In the genomic region with DNA sequence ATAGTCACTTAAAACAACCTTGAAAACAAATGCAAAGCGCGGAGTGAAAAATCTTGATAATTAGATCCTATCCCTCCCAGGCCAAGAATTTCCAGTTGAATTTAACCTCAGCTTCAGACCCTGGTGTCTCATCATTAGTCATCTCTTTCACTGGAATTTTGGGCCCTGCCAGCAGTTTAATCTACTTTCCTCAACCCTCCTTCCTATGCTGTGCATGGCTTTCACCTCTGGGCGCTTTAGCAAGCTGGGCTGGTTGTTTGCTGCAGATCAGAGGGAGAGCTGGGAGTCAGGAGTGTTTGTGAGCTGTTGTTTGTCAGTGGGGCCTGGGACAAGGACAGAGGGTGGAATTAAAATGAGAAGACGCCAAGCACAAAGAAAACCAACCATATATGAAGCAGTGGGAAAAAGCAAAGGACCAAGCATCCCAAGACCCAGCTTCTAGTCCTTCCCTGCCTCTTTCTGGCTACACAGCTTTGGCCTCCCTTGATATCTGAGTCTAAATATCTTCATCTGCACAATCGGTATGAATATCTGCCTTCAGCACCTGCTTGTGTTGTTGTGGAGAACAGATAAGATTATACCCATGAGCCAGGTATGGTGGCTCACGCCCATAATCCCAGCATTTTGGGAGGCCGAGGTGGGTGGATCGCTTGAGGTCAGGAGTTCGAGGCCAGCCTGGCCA, we compare ENCODE assay signal across 11 cellular contexts. TPM values are rescaled to one million over a fixed set of nuclear protein-coding genes. Genes with fewer than 3 reads are reported as not detected.
A peak's percentile ranks its signal among the peaks of the same experiment; 100 is the strongest.
DNase-seq lines count a peak whose midpoint lies in the region; ATAC-seq and TF ChIP-seq lines count a peak whose summit lies in the region.
"Had no signal": no experiment of that assay in that cellular context is flagged by ENCODE, and none has a peak within 500 bp of the region (broad histone marks: within the 10 kb centered on the region; RNA-seq: fewer than 3 reads in every experiment).

No MANE protein-coding gene starts in this region.

- no peaks in the 10 kb centered on the region for H3K36me3 ChIP-seq in right atrium auricular region
- peaks cover 29% of the 10 kb centered on the region for H3K36me3 ChIP-seq in brain microvascular endothelial cell (replicated peaks)
- no peaks in the 10 kb centered on the region for H3K36me3 ChIP-seq in uterus

- H3K27ac ChIP-seq in right atrium auricular region = peak overlapping the region; percentile 44 to 72
- peak overlapping the region; percentile 92 for H3K27ac ChIP-seq in brain microvascular endothelial cell
- peak overlapping the region; percentile 88 to 89 for H3K27ac ChIP-seq in uterus

- peaks cover 0 to 53% of the 10 kb centered on the region in 2 donors for H3K4me1 ChIP-seq in right atrium auricular region
- peaks cover 11 to 14% of the 10 kb centered on the region in 2 donors for H3K4me1 ChIP-seq in uterus

- intact Hi-C loops in Right ventricle myocardium superior (cut with DNase I) = no loop called here
- intact Hi-C loops in uterus (cut with DNase I; ENCODE audit: low total_unique reads) = no loop called here

- no peak overlapping the region for H3K4me3 ChIP-seq in right atrium auricular region
- no peak overlapping the region for H3K4me3 ChIP-seq in brain microvascular endothelial cell (ENCODE audit: low read depth, low read length)
- H3K4me3 ChIP-seq in uterus = no peak overlapping the region

- in situ Hi-C loops in brain microvascular endothelial cell (cut with HindIII; ENCODE audit: low pct_ligation_motif_present, low sequenced_read_pairs) = no loop called here

- H3K9me3 ChIP-seq in right atrium auricular region (no peaks in the 10 kb centered on the region), uterus (no peaks in the 10 kb centered on the region)

- TF ChIP-seq CTCF in right atrium auricular region (IDR thresholded peaks at IDR 0.05) = no peak
- peak; percentile 33 for TF ChIP-seq CTCF in brain microvascular endothelial cell (IDR thresholded peaks at IDR 0.05; ENCODE audit: low read depth, low read length, missing control alignments)
- no peak for TF ChIP-seq CTCF in uterus (IDR thresholded peaks at IDR 0.05)

- H3K27me3 ChIP-seq in right atrium auricular region (no peaks in the 10 kb centered on the region), brain microvascular endothelial cell (replicated peaks) (no peaks in the 10 kb centered on the region), uterus (no peaks in the 10 kb centered on the region)

- no peak for DNase-seq in right atrium auricular region (ENCODE audit: low spot score)
- no peak for DNase-seq in Right ventricle myocardium superior
- DNase-seq in brain microvascular endothelial cell = peak; percentile 90
- peak; percentile 83 to 87 for DNase-seq in lung microvascular endothelial cell (ENCODE audit: low read depth in 2 of 2)
- DNase-seq in uterus = peak; percentile 50 to 74
- no peak for DNase-seq in NCI-H748 treated with DMSO at 0.1 percent for 48 hours (lab: John Stamatoyannopoulos, UW)
- DNase-seq in effector CD8-positive, alpha-beta T cell (lab: John Stamatoyannopoulos, UW) = no peak
- DNase-seq: activated CD4-positive, alpha-beta T cell treated with anti-CD3 and anti-CD28 coated beads, Interleukin-2, amount 50 U/mL, for 1 hour; CD8-positive, alpha-beta memory T cell; NCI-H1417 treated with DMSO at 0.1 percent for 48 hours had no signal

- no peak for TF ChIP-seq POLR2A in uterus (IDR thresholded peaks at IDR 0.05)

- ATAC-seq in Right ventricle myocardium superior (ENCODE audit: poor library complexity) (no peak), GM21576 (IDR thresholded peaks at IDR 0.05; ENCODE audit: unreplicated experiment) (no peak)

RNA-seq across cellular contexts. Expression of a gene that starts 13.5 kb away (rescaled TPM):
- total RNA-seq in right atrium auricular region = 10 to 100 TPM; 13.4 to 14.1 TPM
- total RNA-seq in Right ventricle myocardium superior = 30.4 TPM
- 58.1 and 147 TPM in 2 replicates for total RNA-seq in lung microvascular endothelial cell
- total RNA-seq in uterus = 100 to 1,000 TPM in 2 of 4 donors, 10 to 100 TPM in 2; 41.2 to 114 (median 86.9) TPM

RNA-seq across cellular contexts. Expression of a gene that starts 27.7 kb away (rescaled TPM):
- total RNA-seq in right atrium auricular region (1 to 10 TPM in 1 of 2 donors, under 1 TPM in 1; 0.24 to 1.8 TPM), Right ventricle myocardium superior (0.59 TPM), lung microvascular endothelial cell (6.2 and 18.7 TPM in 2 replicates), uterus (10 to 100 TPM in 1 of 4 donors, under 1 TPM in 1, not detected in 2; under 0.01 to 13.8 TPM)

Comparison
In these comparisons a context has a peak if more than half of its experiments do, and no peak if none do; other contexts are left out.
1. DNase-seq: peak in brain microvascular endothelial cell (single experiment), lung microvascular endothelial cell (2 of 2) and uterus (2 of 2); none in right atrium auricular region (single experiment), Right ventricle myocardium superior (single experiment), NCI-H748 treated with DMSO at 0.1 percent for 48 hours (single experiment) and effector CD8-positive, alpha-beta T cell (single experiment).
2. Peak in every context shown above with its lines, with median percentiles within 50 percentile points of each other: H3K27ac ChIP-seq.